9 cellular contexts compared by ENCODE assay signal in genomic region chr5:69188811-69189161, GRCh38. TPM values are rescaled to one million over a fixed set of nuclear protein-coding genes. Genes with fewer than 3 reads are reported as not detected.
DNase-seq lines count a peak whose midpoint lies in the region; ATAC-seq, FAIRE-seq and TF ChIP-seq lines count a peak whose summit lies in the region.
"Had no signal": no experiment of that assay in that cellular context is flagged by ENCODE, and none has a peak within 500 bp of the region (broad histone marks: within the 10 kb centered on the region; RNA-seq: fewer than 3 reads in every experiment).

No MANE protein-coding gene starts in this region.

- POLR2A ChIA-PET in AG04450 (lab: Yijun Ruan, JAX), result interaction anchor here (1.0 to 1.1 kb wide), 2 partner anchors 47 to 82 kb away, joined by 3 read pairs; no protein-coding TSS in a partner anchor

- TF ChIP-seq CTCF in AG04450 (IDR thresholded peaks at IDR 0.05; ENCODE audit: low read depth, low read length) (no peak), bronchial epithelial cell (IDR thresholded peaks at IDR 0.05; ENCODE audit: insufficient read depth, low read length, severe bottlenecking) (no peak)

- CTCF ChIA-PET in AG04450 (lab: Charles Lee), result interaction anchor here (0.6 to 2.0 kb wide), 2 partner anchors 74 to 95 kb away, joined by 4 to 10 read pairs; partner anchors contain the start of gene SLC30A5

- ATAC-seq in HG03432 (IDR thresholded peaks at IDR 0.05; ENCODE audit: unreplicated experiment), result peak; percentile 3
- ATAC-seq in sciatic nerve, result no peak

- H3K4me3 ChIP-seq in AG04450 (ENCODE audit: low read depth, low read length) (peak overlapping the region; percentile 96), bronchial epithelial cell (ENCODE audit: low read depth, low read length) (peak overlapping the region; percentile 66), muscle layer of duodenum (ENCODE audit: low read depth in 1 of 2, low read length in 2 of 2) (peak overlapping the region; percentile 83 to 97)

- H3K27ac ChIP-seq in AG04450 (ENCODE audit: low read depth, low read length) (peak overlapping the region; percentile 84), muscle layer of duodenum (ENCODE audit: low read length) (peak overlapping the region; percentile 82)

- peaks cover 0 to 13% of the 10 kb centered on the region in 2 donors for H3K4me1 ChIP-seq in muscle layer of duodenum (ENCODE audit: control insufficient read depth in 1 of 2, insufficient read depth in 2 of 2, low read length in 2 of 2)

- H3K27me3 ChIP-seq in AG04450 (ENCODE audit: control insufficient read depth, insufficient read depth, low read length) (no peaks in the 10 kb centered on the region), bronchial epithelial cell (ENCODE audit: control insufficient read depth, insufficient read depth, low read length) (no peaks in the 10 kb centered on the region), muscle layer of duodenum (ENCODE audit: low read depth, low read length) (no peaks in the 10 kb centered on the region)

- intact Hi-C loops in sciatic nerve (cut with DNase I), result loop anchor here (1.0 kb wide), 1 partner anchor 22 kb away; no protein-coding TSS in a partner anchor

- DNase-seq in AG04450 (ENCODE audit: low read depth, low spot score) (no peak), bronchial epithelial cell (ENCODE audit: low read depth) (no peak), sciatic nerve (ENCODE audit: low spot score) (no peak), glomerular visceral epithelial cell (ENCODE audit: extremely low spot score) (no peak)
- no peak for DNase-seq in activated CD4-positive, CD25-positive, alpha-beta regulatory T cell (lab: John Stamatoyannopoulos, UW)
- DNase-seq in activated CD4-positive, alpha-beta T cell treated with anti-CD3 and anti-CD28 coated beads for 1 hour, result no peak

- H3K36me3 ChIP-seq in bronchial epithelial cell (ENCODE audit: control insufficient read depth, insufficient read depth, low read length), result no peaks in the 10 kb centered on the region
- H3K36me3 ChIP-seq in muscle layer of duodenum (ENCODE audit: control insufficient read depth in 1 of 2, insufficient read depth in 2 of 2, low read length in 2 of 2), result no peaks in the 10 kb centered on the region

- H3K9me3 ChIP-seq in AG04450 (ENCODE audit: control insufficient read depth, insufficient read depth, low read length), result no peaks in the 10 kb centered on the region
- no peaks in the 10 kb centered on the region for H3K9me3 ChIP-seq in muscle layer of duodenum (ENCODE audit: control insufficient read depth in 1 of 2, low read length in 2 of 2)

- no peak for FAIRE-seq in bronchial epithelial cell (lab: Jason Lieb, UNC)
- FAIRE-seq: colon had no signal

RNA-seq across cellular contexts. Expression of gene CENPH, which starts 0.6 kb away (rescaled TPM):
- polyA plus RNA-seq in AG04450 (2011; rRNA removed), result 3.8 and 5.9 TPM in 2 replicates
- 0.83 and 1.5 TPM in 2 replicates for polyA minus RNA-seq in AG04450 (2011; rRNA and poly(A)+ RNA removed)
- total RNA-seq in bronchial epithelial cell, result 3.3 and 5.0 TPM in 2 replicates
- 2.5 TPM for total RNA-seq in sciatic nerve

RNA-seq across cellular contexts. Expression of gene CCNB1, which starts 21.8 kb away (rescaled TPM):
- polyA plus RNA-seq in AG04450 (2011; rRNA removed), result 36.7 and 58.0 TPM in 2 replicates
- 21.5 and 35.0 TPM in 2 replicates for polyA minus RNA-seq in AG04450 (2011; rRNA and poly(A)+ RNA removed)
- 6.3 and 7.9 TPM in 2 replicates for total RNA-seq in bronchial epithelial cell
- total RNA-seq in sciatic nerve, result 3.3 TPM

RNA-seq across cellular contexts. Expression of gene CDK7, which starts 45.9 kb away (rescaled TPM):
- 153 and 212 TPM in 2 replicates for polyA plus RNA-seq in AG04450 (2011; rRNA removed)
- polyA minus RNA-seq in AG04450 (2011; rRNA and poly(A)+ RNA removed), result 63.7 and 110 TPM in 2 replicates
- total RNA-seq in bronchial epithelial cell (51.5 and 60.8 TPM in 2 replicates), sciatic nerve (16.7 TPM)
